Comparison of ENCODE assay signal across 1 cellular context in genomic region chr19:19385900-19386339, GRCh38.
TF ChIP-seq lines count a peak whose summit lies in the region.

No MANE protein-coding gene starts in this region.

TF ChIP-seq in K562, 482 proteins besides CTCF, POLR2A, EP300 and RAD21 (continues in another document):
- TF ChIP-seq TAF7 (tag; IDR thresholded peaks at IDR 0.05), result no peak
- TF ChIP-seq MTA2 (IDR thresholded peaks at IDR 0.05; ENCODE audit: low read depth), result no peak
- TF ChIP-seq ELF4 (CRISPR knock-in tag; IDR thresholded peaks at IDR 0.05), result no peak
- TF ChIP-seq CREBBP (IDR thresholded peaks at IDR 0.05; ENCODE audit: low read depth, low read length), result no peak
- no peak for TF ChIP-seq ARHGAP35 (IDR thresholded peaks at IDR 0.05; ENCODE audit: partially characterized antibody)
- no peak for TF ChIP-seq FOXK2 (conservative IDR thresholded peaks at IDR 0.05 in 1 of 2, IDR thresholded peaks at IDR 0.05 in 1 of 2; ENCODE audit: low read depth in 2 of 2)
- TF ChIP-seq, protein P1, sequence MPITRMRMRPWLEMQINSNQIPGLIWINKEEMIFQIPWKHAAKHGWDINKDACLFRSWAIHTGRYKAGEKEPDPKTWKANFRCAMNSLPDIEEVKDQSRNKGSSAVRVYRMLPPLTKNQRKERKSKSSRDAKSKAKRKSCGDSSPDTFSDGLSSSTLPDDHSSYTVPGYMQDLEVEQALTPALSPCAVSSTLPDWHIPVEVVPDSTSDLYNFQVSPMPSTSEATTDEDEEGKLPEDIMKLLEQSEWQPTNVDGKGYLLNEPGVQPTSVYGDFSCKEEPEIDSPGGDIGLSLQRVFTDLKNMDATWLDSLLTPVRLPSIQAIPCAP (CRISPR knock-in tag; IDR thresholded peaks at IDR 0.05; ENCODE audit: borderline replicate concordance), result no peak
- no peak for TF ChIP-seq ARNT (IDR thresholded peaks at IDR 0.05)
- no peak for TF ChIP-seq MAFK (IDR thresholded peaks at IDR 0.05; ENCODE audit: low read length)
- TF ChIP-seq CBX8 (IDR thresholded peaks at IDR 0.05; ENCODE audit: borderline replicate concordance, extremely low read depth, low read depth, low read length, poor library complexity, severe bottlenecking), result no peak
- TF ChIP-seq KAT7 (CRISPR knock-in tag; IDR thresholded peaks at IDR 0.05; ENCODE audit: borderline replicate concordance), result no peak
- TF ChIP-seq SMAD2 (IDR thresholded peaks at IDR 0.05; ENCODE audit: low read depth, low read length), result no peak
- TF ChIP-seq ATF2 (CRISPR knock-in tag; IDR thresholded peaks at IDR 0.05), result no peak
- no peak; the same call in 1 of the 2 replicates for TF ChIP-seq MECOM (CRISPR knock-in tag; IDR thresholded peaks at IDR 0.05)
- TF ChIP-seq KDM1A (IDR thresholded peaks at IDR 0.05), result no peak
- TF ChIP-seq IFI16 (CRISPR knock-in tag; IDR thresholded peaks at IDR 0.05), result no peak
- TF ChIP-seq ADNP (tag; IDR thresholded peaks at IDR 0.05), result no peak
- no peak for TF ChIP-seq SOX6 (IDR thresholded peaks at IDR 0.05)
- no peak for TF ChIP-seq ESRRB (CRISPR knock-in tag; IDR thresholded peaks at IDR 0.05; ENCODE audit: borderline replicate concordance)
- no peak for TF ChIP-seq RFX7 (CRISPR knock-in tag; IDR thresholded peaks at IDR 0.05)
- no peak for TF ChIP-seq ZNF354B (CRISPR knock-in tag; IDR thresholded peaks at IDR 0.05)
- no peak for TF ChIP-seq RHOXF2B (CRISPR knock-in tag; conservative IDR thresholded peaks at IDR 0.05)
- no peak for TF ChIP-seq THRAP3 (IDR thresholded peaks at IDR 0.05; ENCODE audit: borderline replicate concordance)
- TF ChIP-seq SMARCA4 (IDR thresholded peaks at IDR 0.05), result no peak
- TF ChIP-seq ZSCAN32 (CRISPR knock-in tag; IDR thresholded peaks at IDR 0.05), result no peak
- TF ChIP-seq, protein P2, sequence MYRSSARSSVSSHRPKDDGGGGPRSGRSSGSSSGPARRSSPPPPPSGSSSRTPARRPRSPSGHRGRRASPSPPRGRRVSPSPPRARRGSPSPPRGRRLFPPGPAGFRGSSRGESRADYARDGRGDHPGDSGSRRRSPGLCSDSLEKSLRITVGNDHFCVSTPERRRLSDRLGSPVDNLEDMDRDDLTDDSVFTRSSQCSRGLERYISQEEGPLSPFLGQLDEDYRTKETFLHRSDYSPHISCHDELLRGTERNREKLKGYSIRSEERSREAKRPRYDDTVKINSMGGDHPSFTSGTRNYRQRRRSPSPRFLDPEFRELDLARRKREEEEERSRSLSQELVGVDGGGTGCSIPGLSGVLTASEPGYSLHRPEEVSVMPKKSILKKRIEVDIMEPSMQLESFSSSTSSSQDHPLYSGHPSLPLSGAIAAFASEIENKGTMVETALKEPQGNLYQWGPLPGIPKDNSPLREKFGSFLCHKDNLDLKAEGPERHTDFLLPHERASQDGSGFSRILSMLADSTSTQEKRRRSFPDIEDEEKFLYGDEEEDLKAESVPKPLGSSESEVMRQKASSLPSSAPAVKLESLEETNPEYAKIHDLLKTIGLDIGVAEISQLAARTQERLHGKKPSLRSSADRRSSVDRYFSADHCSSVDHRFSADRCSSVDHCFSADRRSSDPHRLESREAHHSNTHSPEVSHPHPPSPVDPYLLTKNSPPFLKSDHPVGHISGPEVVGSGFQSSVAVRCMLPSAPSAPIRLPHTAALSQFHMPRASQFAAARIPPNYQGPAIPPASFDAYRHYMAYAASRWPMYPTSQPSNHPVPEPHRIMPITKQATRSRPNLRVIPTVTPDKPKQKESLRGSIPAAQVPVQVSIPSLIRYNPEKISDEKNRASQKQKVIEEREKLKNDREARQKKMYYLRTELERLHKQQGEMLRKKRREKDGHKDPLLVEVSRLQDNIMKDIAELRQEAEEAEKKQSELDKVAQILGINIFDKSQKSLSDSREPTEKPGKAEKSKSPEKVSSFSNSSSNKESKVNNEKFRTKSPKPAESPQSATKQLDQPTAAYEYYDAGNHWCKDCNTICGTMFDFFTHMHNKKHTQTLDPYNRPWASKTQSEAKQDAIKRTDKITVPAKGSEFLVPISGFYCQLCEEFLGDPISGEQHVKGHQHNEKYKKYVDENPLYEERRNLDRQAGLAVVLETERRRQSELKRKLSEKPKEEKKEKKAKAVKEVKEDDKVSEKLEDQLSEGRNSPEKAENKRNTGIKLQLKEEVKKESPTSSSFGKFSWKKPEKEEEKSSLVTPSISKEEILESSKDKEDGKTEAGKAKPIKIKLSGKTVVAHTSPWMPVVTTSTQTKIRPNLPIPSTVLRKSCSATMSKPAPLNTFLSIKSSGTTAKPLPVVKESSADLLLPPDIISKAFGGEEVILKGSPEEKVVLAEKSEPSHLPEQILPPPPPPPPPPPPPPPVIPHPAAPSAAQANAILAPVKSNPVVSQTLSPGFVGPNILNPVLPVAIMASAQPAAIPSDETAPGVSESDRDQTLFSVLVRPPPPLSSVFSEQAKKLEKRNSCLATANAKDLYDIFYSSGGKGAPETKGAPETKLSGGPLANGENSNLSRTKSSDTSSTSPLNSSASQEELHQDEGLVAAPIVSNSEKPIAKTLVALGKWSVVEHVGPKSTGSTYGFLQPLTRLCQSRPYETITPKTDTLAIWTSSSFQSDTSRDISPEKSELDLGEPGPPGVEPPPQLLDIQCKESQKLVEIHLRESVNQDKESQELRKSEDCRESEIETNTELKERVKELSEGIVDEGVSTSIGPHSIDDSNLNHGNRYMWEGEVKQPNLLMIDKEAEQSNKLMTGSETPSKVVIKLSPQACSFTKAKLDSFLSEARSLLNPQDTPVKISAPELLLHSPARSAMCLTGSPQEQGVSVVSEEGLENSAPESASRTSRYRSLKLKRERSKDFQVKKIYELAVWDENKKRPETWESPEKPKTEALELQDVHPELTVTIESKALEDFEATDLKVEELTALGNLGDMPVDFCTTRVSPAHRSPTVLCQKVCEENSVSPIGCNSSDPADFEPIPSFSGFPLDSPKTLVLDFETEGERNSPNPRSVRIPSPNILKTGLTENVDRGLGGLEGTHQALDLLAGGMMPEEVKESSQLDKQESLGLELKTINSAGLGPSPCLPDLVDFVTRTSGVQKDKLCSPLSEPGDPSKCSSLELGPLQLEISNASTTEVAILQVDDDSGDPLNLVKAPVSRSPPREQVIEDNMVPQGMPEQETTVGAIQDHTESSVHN (IDR thresholded peaks at IDR 0.05; ENCODE audit: borderline replicate concordance in 1 of 2, low read depth in 1 of 2), result no peak
- TF ChIP-seq TAF9B (IDR thresholded peaks at IDR 0.05; ENCODE audit: partially characterized antibody), result no peak
- no peak for TF ChIP-seq POLR3A (IDR thresholded peaks at IDR 0.05; ENCODE audit: borderline replicate concordance, extremely low read depth, insufficient read depth, insufficient read length)
- TF ChIP-seq, protein P3, sequence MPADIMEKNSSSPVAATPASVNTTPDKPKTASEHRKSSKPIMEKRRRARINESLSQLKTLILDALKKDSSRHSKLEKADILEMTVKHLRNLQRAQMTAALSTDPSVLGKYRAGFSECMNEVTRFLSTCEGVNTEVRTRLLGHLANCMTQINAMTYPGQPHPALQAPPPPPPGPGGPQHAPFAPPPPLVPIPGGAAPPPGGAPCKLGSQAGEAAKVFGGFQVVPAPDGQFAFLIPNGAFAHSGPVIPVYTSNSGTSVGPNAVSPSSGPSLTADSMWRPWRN (IDR thresholded peaks at IDR 0.05; ENCODE audit: low read depth), result no peak
- TF ChIP-seq ZNF347 (CRISPR knock-in tag; IDR thresholded peaks at IDR 0.05; ENCODE audit: low read depth), result no peak
- TF ChIP-seq, protein P4, sequence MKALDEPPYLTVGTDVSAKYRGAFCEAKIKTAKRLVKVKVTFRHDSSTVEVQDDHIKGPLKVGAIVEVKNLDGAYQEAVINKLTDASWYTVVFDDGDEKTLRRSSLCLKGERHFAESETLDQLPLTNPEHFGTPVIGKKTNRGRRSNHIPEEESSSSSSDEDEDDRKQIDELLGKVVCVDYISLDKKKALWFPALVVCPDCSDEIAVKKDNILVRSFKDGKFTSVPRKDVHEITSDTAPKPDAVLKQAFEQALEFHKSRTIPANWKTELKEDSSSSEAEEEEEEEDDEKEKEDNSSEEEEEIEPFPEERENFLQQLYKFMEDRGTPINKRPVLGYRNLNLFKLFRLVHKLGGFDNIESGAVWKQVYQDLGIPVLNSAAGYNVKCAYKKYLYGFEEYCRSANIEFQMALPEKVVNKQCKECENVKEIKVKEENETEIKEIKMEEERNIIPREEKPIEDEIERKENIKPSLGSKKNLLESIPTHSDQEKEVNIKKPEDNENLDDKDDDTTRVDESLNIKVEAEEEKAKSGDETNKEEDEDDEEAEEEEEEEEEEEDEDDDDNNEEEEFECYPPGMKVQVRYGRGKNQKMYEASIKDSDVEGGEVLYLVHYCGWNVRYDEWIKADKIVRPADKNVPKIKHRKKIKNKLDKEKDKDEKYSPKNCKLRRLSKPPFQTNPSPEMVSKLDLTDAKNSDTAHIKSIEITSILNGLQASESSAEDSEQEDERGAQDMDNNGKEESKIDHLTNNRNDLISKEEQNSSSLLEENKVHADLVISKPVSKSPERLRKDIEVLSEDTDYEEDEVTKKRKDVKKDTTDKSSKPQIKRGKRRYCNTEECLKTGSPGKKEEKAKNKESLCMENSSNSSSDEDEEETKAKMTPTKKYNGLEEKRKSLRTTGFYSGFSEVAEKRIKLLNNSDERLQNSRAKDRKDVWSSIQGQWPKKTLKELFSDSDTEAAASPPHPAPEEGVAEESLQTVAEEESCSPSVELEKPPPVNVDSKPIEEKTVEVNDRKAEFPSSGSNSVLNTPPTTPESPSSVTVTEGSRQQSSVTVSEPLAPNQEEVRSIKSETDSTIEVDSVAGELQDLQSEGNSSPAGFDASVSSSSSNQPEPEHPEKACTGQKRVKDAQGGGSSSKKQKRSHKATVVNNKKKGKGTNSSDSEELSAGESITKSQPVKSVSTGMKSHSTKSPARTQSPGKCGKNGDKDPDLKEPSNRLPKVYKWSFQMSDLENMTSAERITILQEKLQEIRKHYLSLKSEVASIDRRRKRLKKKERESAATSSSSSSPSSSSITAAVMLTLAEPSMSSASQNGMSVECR (CRISPR knock-in tag; IDR thresholded peaks at IDR 0.05), result no peak
- TF ChIP-seq, protein P5, sequence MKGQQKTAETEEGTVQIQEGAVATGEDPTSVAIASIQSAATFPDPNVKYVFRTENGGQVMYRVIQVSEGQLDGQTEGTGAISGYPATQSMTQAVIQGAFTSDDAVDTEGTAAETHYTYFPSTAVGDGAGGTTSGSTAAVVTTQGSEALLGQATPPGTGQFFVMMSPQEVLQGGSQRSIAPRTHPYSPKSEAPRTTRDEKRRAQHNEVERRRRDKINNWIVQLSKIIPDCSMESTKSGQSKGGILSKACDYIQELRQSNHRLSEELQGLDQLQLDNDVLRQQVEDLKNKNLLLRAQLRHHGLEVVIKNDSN (CRISPR knock-in tag; IDR thresholded peaks at IDR 0.05), result no peak
- no peak for TF ChIP-seq E2F8 (IDR thresholded peaks at IDR 0.05; ENCODE audit: low read depth, partially characterized antibody)
- no peak for TF ChIP-seq COPS2 (conservative IDR thresholded peaks at IDR 0.05)
- no peak for TF ChIP-seq ZNF589 (CRISPR knock-in tag; IDR thresholded peaks at IDR 0.05; ENCODE audit: low read depth)
- no peak for TF ChIP-seq TCF7L2 (IDR thresholded peaks at IDR 0.05; ENCODE audit: low read depth, low read length)
- TF ChIP-seq CHAMP1 (IDR thresholded peaks at IDR 0.05), result no peak
- TF ChIP-seq, protein P6, sequence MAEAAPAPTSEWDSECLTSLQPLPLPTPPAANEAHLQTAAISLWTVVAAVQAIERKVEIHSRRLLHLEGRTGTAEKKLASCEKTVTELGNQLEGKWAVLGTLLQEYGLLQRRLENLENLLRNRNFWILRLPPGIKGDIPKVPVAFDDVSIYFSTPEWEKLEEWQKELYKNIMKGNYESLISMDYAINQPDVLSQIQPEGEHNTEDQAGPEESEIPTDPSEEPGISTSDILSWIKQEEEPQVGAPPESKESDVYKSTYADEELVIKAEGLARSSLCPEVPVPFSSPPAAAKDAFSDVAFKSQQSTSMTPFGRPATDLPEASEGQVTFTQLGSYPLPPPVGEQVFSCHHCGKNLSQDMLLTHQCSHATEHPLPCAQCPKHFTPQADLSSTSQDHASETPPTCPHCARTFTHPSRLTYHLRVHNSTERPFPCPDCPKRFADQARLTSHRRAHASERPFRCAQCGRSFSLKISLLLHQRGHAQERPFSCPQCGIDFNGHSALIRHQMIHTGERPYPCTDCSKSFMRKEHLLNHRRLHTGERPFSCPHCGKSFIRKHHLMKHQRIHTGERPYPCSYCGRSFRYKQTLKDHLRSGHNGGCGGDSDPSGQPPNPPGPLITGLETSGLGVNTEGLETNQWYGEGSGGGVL (CRISPR knock-in tag; IDR thresholded peaks at IDR 0.05), result no peak
